ENCODE assay signal across 8 cellular contexts in the genomic region with DNA sequence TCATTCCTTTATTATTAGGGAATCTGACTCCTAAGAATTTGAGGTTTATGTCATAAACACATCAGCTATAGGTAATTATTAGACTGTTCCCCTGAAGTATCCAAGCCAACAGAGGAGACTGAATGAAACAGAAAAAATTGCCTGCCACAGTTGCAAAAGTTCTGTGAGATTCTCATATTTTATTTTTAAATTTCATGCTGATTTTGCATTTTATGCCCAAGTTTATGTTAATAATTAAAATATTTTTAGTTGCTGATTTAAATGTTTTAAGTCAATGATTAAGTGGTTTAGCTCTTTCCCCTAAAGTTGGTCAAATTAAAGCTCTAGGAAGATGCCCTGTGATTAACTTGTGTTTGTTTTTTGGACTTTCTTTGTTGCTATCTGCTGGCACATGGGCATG.
"Had no signal": no experiment of that assay in that cellular context is flagged by ENCODE, and none has a peak within 500 bp of the region (broad histone marks: within the 10 kb centered on the region; RNA-seq: fewer than 3 reads in every experiment).

No MANE protein-coding gene starts in this region.

- H3K27me3 Mint-ChIP-seq: IgD-negative memory B cell had no signal

- H3K27ac ChIP-seq: GM23248, HL-60 had no signal

- H3K9ac ChIP-seq: GM23248 had no signal

- H3K36me3 Mint-ChIP-seq: IgD-negative memory B cell had no signal

- H3K4me3 ChIP-seq: GM23248, HAP-1 had no signal

- H3K36me3 ChIP-seq: HAP-1 had no signal

- H3K27ac Mint-ChIP-seq: IgD-negative memory B cell had no signal

- H3K4me1 ChIP-seq: HAP-1 had no signal

- ATAC-seq: HCT116 had no signal

- H2AFZ ChIP-seq: GM23248 had no signal

- H3K9me3 ChIP-seq: HAP-1 had no signal

- DNase-seq: GM23248, GOT3, H7, KG1 had no signal

- H3K9me3 Mint-ChIP-seq: IgD-negative memory B cell had no signal

- H3K4me3 Mint-ChIP-seq: IgD-negative memory B cell had no signal
